In the genomic region with DNA sequence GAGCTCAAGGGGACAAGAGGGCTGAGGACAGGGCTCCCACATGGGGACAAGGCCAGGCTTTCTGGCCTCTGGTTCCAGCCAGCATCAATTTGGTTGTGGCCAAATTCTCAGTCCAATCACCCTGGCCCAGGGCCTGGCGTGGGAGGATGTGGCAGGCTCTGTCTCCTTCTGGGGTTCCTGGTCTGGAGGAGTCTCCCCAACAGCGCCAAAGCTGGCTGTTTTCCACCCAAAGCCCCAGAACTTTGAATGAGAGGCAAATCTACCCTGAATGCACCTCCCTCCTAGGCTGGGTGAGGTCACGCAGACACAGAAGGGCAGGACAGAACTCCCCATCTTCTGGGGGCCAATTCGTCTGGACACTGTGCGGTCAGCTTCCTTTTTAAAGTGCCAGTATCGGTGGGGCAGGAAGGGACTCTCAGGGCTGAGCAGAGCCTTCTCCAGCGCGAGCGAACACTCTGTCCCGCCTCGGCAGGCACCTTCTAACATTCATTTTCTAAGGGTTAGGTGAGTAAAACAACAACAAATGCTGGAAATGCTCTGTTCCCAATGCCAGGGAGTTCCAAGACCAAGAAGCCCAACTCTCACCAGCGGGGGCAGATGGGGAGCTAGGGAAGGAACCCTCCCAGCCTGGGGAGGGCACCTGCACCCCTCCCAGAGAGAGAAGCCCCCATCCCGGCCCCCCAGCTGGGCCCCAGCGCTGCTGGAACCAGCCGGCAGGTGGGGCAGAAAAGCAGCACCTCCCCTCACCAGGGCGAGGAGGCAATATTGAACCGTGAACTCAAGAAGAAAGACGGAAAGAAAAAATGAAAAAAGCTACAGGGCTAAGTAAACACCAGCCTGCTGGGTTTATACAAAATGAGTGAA, we compare ENCODE assay signal across 14 cellular contexts. TPM values are rescaled to one million over a fixed set of nuclear protein-coding genes. Genes with fewer than 3 reads are reported as not detected.
DNase-seq lines count a peak whose midpoint lies in the region; ATAC-seq and TF ChIP-seq lines count a peak whose summit lies in the region.
"Had no signal": no experiment of that assay in that cellular context is flagged by ENCODE, and none has a peak within 500 bp of the region (broad histone marks: within the 10 kb centered on the region; RNA-seq: fewer than 3 reads in every experiment).

No MANE protein-coding gene starts in this region.

- no peak for TF ChIP-seq CTCF in activated CD8-positive, alpha-beta T cell treated with anti-CD3 and anti-CD28 coated beads for 36 hours (IDR thresholded peaks at IDR 0.05)

- no peak for DNase-seq in activated CD4-positive, alpha-beta T cell treated with anti-CD3 and anti-CD28 coated beads for 36 hours
- DNase-seq in activated CD4-positive, alpha-beta T cell treated with anti-CD3 and anti-CD28 coated beads for 1 hour: no peak
- DNase-seq in activated CD8-positive, alpha-beta T cell treated with anti-CD3 and anti-CD28 coated beads for 36 hours: no peak
- no peak for DNase-seq in stimulated activated effector memory CD8-positive, alpha-beta T cell treated with anti-CD3 and anti-CD28 coated beads, Interleukin-12 subunit alpha, Interleukin-12 subunit beta, amount 100 ng/mL, for 72 hours (ENCODE audit: low spot score in 2 of 2)
- no peak for DNase-seq in HT-29 (ENCODE audit: low spot score)
- DNase-seq: activated T-cell treated with anti-CD3 and anti-CD28 coated beads, Interleukin-2, amount 50 U/mL, for 48 hours; esophagus squamous epithelium; NCI-H146; NCI-H524; stimulated activated naive CD4-positive, alpha-beta T cell had no signal

- peak overlapping the region; percentile 6 for H3K27ac Mint-ChIP-seq in activated CD4-positive, alpha-beta T cell treated with anti-CD3 and anti-CD28 coated beads for 36 hours
- H3K27ac Mint-ChIP-seq in activated CD8-positive, alpha-beta T cell treated with anti-CD3 and anti-CD28 coated beads for 36 hours: peak overlapping the region; percentile 66
- H3K27ac Mint-ChIP-seq in stimulated activated effector memory CD8-positive, alpha-beta T cell treated with anti-CD3 and anti-CD28 coated beads, Interleukin-12 subunit alpha, Interleukin-12 subunit beta, amount 100 ng/mL, for 72 hours: peak overlapping the region; percentile 27
- H3K27ac Mint-ChIP-seq: dendritic cell treated with granulocyte-macrophage colony-stimulating factor and Interleukin-4, amounts not matched to agents 40 ng/mL and 50 ng/mL, for 4 days had no signal

- H3K9me3 Mint-ChIP-seq in activated CD4-positive, alpha-beta T cell treated with anti-CD3 and anti-CD28 coated beads for 36 hours (ENCODE audit: low read depth): no peaks in the 10 kb centered on the region
- H3K9me3 Mint-ChIP-seq in activated CD8-positive, alpha-beta T cell treated with anti-CD3 and anti-CD28 coated beads for 36 hours: no peaks in the 10 kb centered on the region
- no peaks in the 10 kb centered on the region for H3K9me3 Mint-ChIP-seq in stimulated activated effector memory CD8-positive, alpha-beta T cell treated with anti-CD3 and anti-CD28 coated beads, Interleukin-12 subunit alpha, Interleukin-12 subunit beta, amount 100 ng/mL, for 72 hours
- H3K9me3 Mint-ChIP-seq: dendritic cell treated with granulocyte-macrophage colony-stimulating factor and Interleukin-4, amounts not matched to agents 40 ng/mL and 50 ng/mL, for 4 days had no signal

- peaks cover 37% of the 10 kb centered on the region for H3K4me1 Mint-ChIP-seq in activated CD4-positive, alpha-beta T cell treated with anti-CD3 and anti-CD28 coated beads for 36 hours
- H3K4me1 Mint-ChIP-seq in activated CD8-positive, alpha-beta T cell treated with anti-CD3 and anti-CD28 coated beads for 36 hours (ENCODE audit: low read depth): peaks cover 36% of the 10 kb centered on the region
- H3K4me1 Mint-ChIP-seq in stimulated activated effector memory CD8-positive, alpha-beta T cell treated with anti-CD3 and anti-CD28 coated beads, Interleukin-12 subunit alpha, Interleukin-12 subunit beta, amount 100 ng/mL, for 72 hours: peaks cover 41% of the 10 kb centered on the region

- CTCF ChIA-PET in activated CD4-positive, alpha-beta T cell treated with anti-CD3 and anti-CD28 coated beads for 36 hours (lab: Charles Lee): interaction anchor here (0.7 to 5.7 kb wide), 19 partner anchors 8 to 176 kb away, joined by 3 to 126 read pairs (median 5); no protein-coding TSS in a partner anchor
- CTCF ChIA-PET in activated CD8-positive, alpha-beta T cell treated with anti-CD3 and anti-CD28 coated beads for 36 hours (lab: Charles Lee): interaction anchor here (0.8 to 30.0 kb wide), 20 partner anchors 7 to 177 kb away, joined by 3 to 631 read pairs (median 6); a partner anchor contains a TSS

- POLR2A ChIA-PET in activated CD4-positive, alpha-beta T cell treated with anti-CD3 and anti-CD28 coated beads for 36 hours (lab: Charles Lee): no interaction called here
- POLR2A ChIA-PET in activated CD8-positive, alpha-beta T cell treated with anti-CD3 and anti-CD28 coated beads for 36 hours (lab: Charles Lee): interaction anchor here (1.2 to 2.5 kb wide), 8 partner anchors 10 to 157 kb away, joined by 3 to 11 read pairs (median 6); a partner anchor contains a TSS

- intact Hi-C loops in activated CD4-positive, alpha-beta T cell treated with anti-CD3 and anti-CD28 coated beads for 36 hours (cut with DNase I, micrococcal nuclease): loop anchor here (5.0 kb wide), 2 partner anchors 151 to 161 kb away; no protein-coding TSS in a partner anchor
- intact Hi-C loops in activated CD8-positive, alpha-beta T cell treated with anti-CD3 and anti-CD28 coated beads for 36 hours (cut with micrococcal nuclease): loop anchor here (5.0 kb wide), 1 partner anchor 96 kb away; no protein-coding TSS in a partner anchor

- peaks cover 38% of the 10 kb centered on the region for H3K36me3 Mint-ChIP-seq in activated CD4-positive, alpha-beta T cell treated with anti-CD3 and anti-CD28 coated beads for 36 hours (ENCODE audit: low read depth)
- peaks cover 34% of the 10 kb centered on the region for H3K36me3 Mint-ChIP-seq in activated CD8-positive, alpha-beta T cell treated with anti-CD3 and anti-CD28 coated beads for 36 hours (ENCODE audit: low read depth)
- peaks cover 41% of the 10 kb centered on the region for H3K36me3 Mint-ChIP-seq in stimulated activated effector memory CD8-positive, alpha-beta T cell treated with anti-CD3 and anti-CD28 coated beads, Interleukin-12 subunit alpha, Interleukin-12 subunit beta, amount 100 ng/mL, for 72 hours

- ATAC-seq in activated CD4-positive, alpha-beta T cell treated with anti-CD3 and anti-CD28 coated beads for 36 hours: no peak
- ATAC-seq in activated CD8-positive, alpha-beta T cell treated with anti-CD3 and anti-CD28 coated beads for 36 hours: no peak
- no peak for ATAC-seq in stimulated activated effector memory CD8-positive, alpha-beta T cell treated with anti-CD3 and anti-CD28 coated beads, Interleukin-12 subunit alpha, Interleukin-12 subunit beta, amount 100 ng/mL, for 72 hours
- no peak for ATAC-seq in GM21526 (IDR thresholded peaks at IDR 0.05; ENCODE audit: low FRiP score, unreplicated experiment)
- ATAC-seq: heart left ventricle had no signal

- no peaks in the 10 kb centered on the region for H3K27me3 Mint-ChIP-seq in activated CD4-positive, alpha-beta T cell treated with anti-CD3 and anti-CD28 coated beads for 36 hours
- no peaks in the 10 kb centered on the region for H3K27me3 Mint-ChIP-seq in activated CD8-positive, alpha-beta T cell treated with anti-CD3 and anti-CD28 coated beads for 36 hours
- H3K27me3 Mint-ChIP-seq: CD4-positive, alpha-beta memory T cell; dendritic cell treated with granulocyte-macrophage colony-stimulating factor and Interleukin-4, amounts not matched to agents 40 ng/mL and 50 ng/mL, for 4 days had no signal

- no peak overlapping the region for H3K4me3 Mint-ChIP-seq in activated CD4-positive, alpha-beta T cell treated with anti-CD3 and anti-CD28 coated beads for 36 hours
- no peak overlapping the region for H3K4me3 Mint-ChIP-seq in activated CD8-positive, alpha-beta T cell treated with anti-CD3 and anti-CD28 coated beads for 36 hours
- no peak overlapping the region for H3K4me3 Mint-ChIP-seq in stimulated activated effector memory CD8-positive, alpha-beta T cell treated with anti-CD3 and anti-CD28 coated beads, Interleukin-12 subunit alpha, Interleukin-12 subunit beta, amount 100 ng/mL, for 72 hours
- H3K4me3 Mint-ChIP-seq: dendritic cell treated with granulocyte-macrophage colony-stimulating factor and Interleukin-4, amounts not matched to agents 40 ng/mL and 50 ng/mL, for 4 days had no signal

RNA-seq across cellular contexts. Expression of a gene that starts 3.6 kb away (rescaled TPM):
- total RNA-seq in activated CD4-positive, alpha-beta T cell treated with anti-CD3 and anti-CD28 coated beads for 36 hours: 10 to 100 TPM; 44.1 to 46.6 TPM
- total RNA-seq in activated CD8-positive, alpha-beta T cell treated with anti-CD3 and anti-CD28 coated beads for 36 hours: 10 to 100 TPM; 41.3 to 43.9 TPM
- total RNA-seq in HT-29 (2014; rRNA removed; shearing (Covaris generic)): 44.3 and 47.0 TPM in 2 replicates

RNA-seq across cellular contexts. Expression of a gene that starts 10.7 kb away (rescaled TPM):
- total RNA-seq in activated CD4-positive, alpha-beta T cell treated with anti-CD3 and anti-CD28 coated beads for 36 hours: 1 to 10 TPM; 1.9 to 2.8 TPM
- total RNA-seq in activated CD8-positive, alpha-beta T cell treated with anti-CD3 and anti-CD28 coated beads for 36 hours: 1 to 10 TPM; 1.7 to 2.5 TPM
- 1.2 and 3.8 TPM in 2 replicates for total RNA-seq in HT-29 (2014; rRNA removed; shearing (Covaris generic))

RNA-seq across cellular contexts. Expression of a gene that starts 24.5 kb away (rescaled TPM):
- total RNA-seq in activated CD4-positive, alpha-beta T cell treated with anti-CD3 and anti-CD28 coated beads for 36 hours: 10 to 100 TPM; 14.9 to 20.7 TPM
- total RNA-seq in activated CD8-positive, alpha-beta T cell treated with anti-CD3 and anti-CD28 coated beads for 36 hours: 10 to 100 TPM; 34.3 to 34.9 TPM
- total RNA-seq in HT-29 (2014; rRNA removed; shearing (Covaris generic)): 60.1 and 84.2 TPM in 2 replicates

RNA-seq across cellular contexts. Expression of a gene that starts 39.5 kb away (rescaled TPM):
- total RNA-seq in activated CD4-positive, alpha-beta T cell treated with anti-CD3 and anti-CD28 coated beads for 36 hours: 10 to 100 TPM; 56.2 to 58.4 TPM
- total RNA-seq in activated CD8-positive, alpha-beta T cell treated with anti-CD3 and anti-CD28 coated beads for 36 hours: 10 to 100 TPM; 79.7 to 81.5 TPM
- 36.0 and 45.3 TPM in 2 replicates for total RNA-seq in HT-29 (2014; rRNA removed; shearing (Covaris generic))

RNA-seq across cellular contexts. Expression of a gene that starts 41.9 kb away (rescaled TPM):
- total RNA-seq in activated CD4-positive, alpha-beta T cell treated with anti-CD3 and anti-CD28 coated beads for 36 hours: 10 to 100 TPM; 46.3 to 63.3 TPM
- 10 to 100 TPM; 36.9 to 38.8 TPM for total RNA-seq in activated CD8-positive, alpha-beta T cell treated with anti-CD3 and anti-CD28 coated beads for 36 hours
- 14.5 and 16.6 TPM in 2 replicates for total RNA-seq in HT-29 (2014; rRNA removed; shearing (Covaris generic))

Comparison
In these comparisons a context has a peak if more than half of its experiments do, and no peak if none do; other contexts are left out.
1. H3K27ac Mint-ChIP-seq: peak in every context shown above with its lines; median percentile 66 in activated CD8-positive, alpha-beta T cell treated with anti-CD3 and anti-CD28 coated beads for 36 hours; 27 in stimulated activated effector memory CD8-positive, alpha-beta T cell treated with anti-CD3 and anti-CD28 coated beads, Interleukin-12 subunit alpha, Interleukin-12 subunit beta, amount 100 ng/mL, for 72 hours; 6 in activated CD4-positive, alpha-beta T cell treated with anti-CD3 and anti-CD28 coated beads for 36 hours.